In the genomic region with DNA sequence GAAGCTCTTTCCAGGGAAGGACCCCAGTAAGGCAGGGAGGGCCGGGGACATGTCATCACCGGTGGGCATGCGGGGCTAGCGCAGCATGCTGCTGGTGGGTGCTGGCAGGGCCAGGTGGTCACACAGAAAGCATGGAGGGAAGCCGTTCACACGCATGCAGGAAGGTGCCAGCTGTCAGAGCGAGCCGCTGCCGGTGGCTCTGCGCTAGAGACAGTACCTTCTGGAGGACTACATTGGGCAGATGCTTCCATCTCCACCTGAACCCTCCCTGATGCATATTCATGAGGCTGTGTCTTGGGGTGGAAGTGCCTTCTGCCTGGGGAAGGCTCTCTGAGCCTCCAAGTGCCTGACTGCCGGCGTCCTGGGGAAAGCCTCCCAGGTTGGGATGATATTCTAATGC, we compare ENCODE assay signal across 21 cellular contexts.
DNase-seq lines count a peak whose midpoint lies in the region; ATAC-seq and TF ChIP-seq lines count a peak whose summit lies in the region.
"Had no signal": no experiment of that assay in that cellular context is flagged by ENCODE, and none has a peak within 500 bp of the region (broad histone marks: within the 10 kb centered on the region; RNA-seq: fewer than 3 reads in every experiment).

No MANE protein-coding gene starts in this region.

- H3K79me1 ChIP-seq in mesenchymal stem cell (replicated peaks; ENCODE audit: low read length, poor library complexity, severe bottlenecking) = no peaks in the 10 kb centered on the region

- H3K4me3 ChIP-seq in mesenchymal stem cell (ENCODE audit: insufficient read depth in 1 of 2, low read depth in 1 of 2, low read length in 2 of 2) = no peak overlapping the region
- no peak overlapping the region for H3K4me3 ChIP-seq in body of pancreas

- H3K27ac Mint-ChIP-seq in nephron progenitor cell = no peak overlapping the region
- H3K27ac Mint-ChIP-seq: CD8-positive, alpha-beta memory T cell had no signal

- H2BK5ac ChIP-seq in mesenchymal stem cell (ENCODE audit: low read depth, low read length, poor library complexity, severe bottlenecking) = no peak overlapping the region

- no peak overlapping the region for H2AFZ ChIP-seq in mesenchymal stem cell (ENCODE audit: low read depth, low read length)

- H4K91ac ChIP-seq in mesenchymal stem cell (ENCODE audit: low read length) = peak overlapping the region; percentile 66

- H4K8ac ChIP-seq in mesenchymal stem cell (ENCODE audit: low read length) = no peak overlapping the region

- no peak overlapping the region for H3K4me2 ChIP-seq in mesenchymal stem cell (ENCODE audit: low read length, poor library complexity, severe bottlenecking)

- TF ChIP-seq CTCF in nephron progenitor cell (IDR thresholded peaks at IDR 0.05) (no peak), body of pancreas (IDR thresholded peaks at IDR 0.05) (no peak)

- H3K36me3 ChIP-seq in mesenchymal stem cell (ENCODE audit: control insufficient read depth in 1 of 2, insufficient read depth in 2 of 2, low read depth in 1 of 2, low read length in 2 of 2) (no peaks in the 10 kb centered on the region), body of pancreas (replicated peaks in 1 of 2; ENCODE audit: insufficient read depth in 1 of 2, low read depth in 2 of 2) (no peaks in the 10 kb centered on the region)

- no peak overlapping the region for H3K9ac ChIP-seq in mesenchymal stem cell (ENCODE audit: low read length)

- no peak for ATAC-seq in body of pancreas
- ATAC-seq: Panc1 had no signal

- peak overlapping the region; percentile 88 for H3K27ac ChIP-seq in caudate nucleus (ENCODE audit: low read depth, low read length)
- no peak overlapping the region for H3K27ac ChIP-seq in mesenchymal stem cell (ENCODE audit: low read length, poor library complexity, severe bottlenecking)
- H3K27ac ChIP-seq in body of pancreas = no peak overlapping the region
- H3K27ac ChIP-seq: C4-2B had no signal

- H3K18ac ChIP-seq in mesenchymal stem cell (ENCODE audit: low read depth in 1 of 2, low read length in 2 of 2) = no peak overlapping the region

- no peak overlapping the region for H2BK15ac ChIP-seq in mesenchymal stem cell (ENCODE audit: low read depth, poor library complexity, severe bottlenecking)

- TF ChIP-seq POLR2A in body of pancreas (IDR thresholded peaks at IDR 0.05) = no peak

- H3K9me3 Mint-ChIP-seq in nephron progenitor cell = no peaks in the 10 kb centered on the region
- H3K9me3 Mint-ChIP-seq: HFFc6 had no signal

- intact Hi-C loops in body of pancreas (cut with DNase I) = no loop called here

- 97% methylated on average over 12 of the region's 12 CpGs for WGBS in mesenchymal stem cell
- WGBS in body of pancreas, 2 donors = 91 to 93% methylated on average over 12 of the region's 12 CpGs

- no peak overlapping the region for H3K23ac ChIP-seq in mesenchymal stem cell (ENCODE audit: low read length in 2 of 2)

- no peak overlapping the region for H3K4me3 Mint-ChIP-seq in nephron progenitor cell
- H3K4me3 Mint-ChIP-seq: CD8-positive, alpha-beta memory T cell; HFFc6 had no signal

- no peak overlapping the region for H3K14ac ChIP-seq in mesenchymal stem cell (ENCODE audit: low read length in 2 of 2)

- H3K36me3 Mint-ChIP-seq in nephron progenitor cell (ENCODE audit: low read depth) = no peaks in the 10 kb centered on the region
- H3K36me3 Mint-ChIP-seq: CD8-positive, alpha-beta memory T cell had no signal

- DNase-seq in DMS 273 treated with DMSO at 0.1 percent for 48 hours (lab: John Stamatoyannopoulos, UW) (peak; percentile 58), NCI-H2171 (lab: John Stamatoyannopoulos, UW) (peak; percentile 94), caudate nucleus (lab: John Stamatoyannopoulos, UW) (peak in 1 of 61 donors; percentile 52), mesenchymal stem cell (no peak), HCEC 1CT (no peak), NCI-H446 treated with DMSO at 0.1 percent for 48 hours (lab: John Stamatoyannopoulos, UW) (no peak), nephron progenitor cell (no peak), body of pancreas (no peak)
- DNase-seq: Calu3; CD8-positive, alpha-beta memory T cell; DMS53; GF-D8; HFFc6; Karpas-422; MV-4-11; NCI-H187 treated with DMSO at 0.1 percent for 48 hours; NCI-H2107; NCI-H2227 treated with DMSO at 0.1 percent for 48 hours; NCI-H510A treated with DMSO at 0.1 percent for 48 hours had no signal

- no peak overlapping the region for H3K4ac ChIP-seq in mesenchymal stem cell (ENCODE audit: low read depth in 1 of 2, low read length in 2 of 2)

- H2AK5ac ChIP-seq in mesenchymal stem cell (ENCODE audit: low read length, severe bottlenecking) = no peak overlapping the region

- peaks cover 25% of the 10 kb centered on the region for H3K27me3 Mint-ChIP-seq in nephron progenitor cell (ENCODE audit: low read depth, poor library complexity)

- no peak overlapping the region for H2BK12ac ChIP-seq in mesenchymal stem cell (ENCODE audit: low read length in 2 of 2)

- no peak overlapping the region for H2BK120ac ChIP-seq in mesenchymal stem cell (ENCODE audit: low read depth, low read length)

- H3K4me1 ChIP-seq in mesenchymal stem cell (ENCODE audit: control insufficient read depth, insufficient read depth, low read depth, low read length) (peaks cover 7% of the 10 kb centered on the region), body of pancreas (no peaks in the 10 kb centered on the region)

- H3K9me3 ChIP-seq in mesenchymal stem cell (ENCODE audit: control insufficient read depth, low read length) (no peaks in the 10 kb centered on the region), body of pancreas (no peaks in the 10 kb centered on the region)

- no peaks in the 10 kb centered on the region for H3K27me3 ChIP-seq in mesenchymal stem cell (ENCODE audit: control insufficient read depth in 1 of 2, insufficient read depth in 1 of 2, low read length in 2 of 2)
- H3K27me3 ChIP-seq in body of pancreas = no peaks in the 10 kb centered on the region

- peaks cover 5% of the 10 kb centered on the region for H3K4me1 Mint-ChIP-seq in nephron progenitor cell
- H3K4me1 Mint-ChIP-seq: CD8-positive, alpha-beta memory T cell had no signal

Comparison
In these comparisons a context has a peak if more than half of its experiments do, and no peak if none do; other contexts are left out.
1. DNase-seq: peak in DMS 273 treated with DMSO at 0.1 percent for 48 hours (single experiment) and NCI-H2171 (single experiment); none in mesenchymal stem cell (single experiment), HCEC 1CT (single experiment), NCI-H446 treated with DMSO at 0.1 percent for 48 hours (single experiment), nephron progenitor cell (single experiment) and body of pancreas (0 of 4).